8 cellular contexts compared by ENCODE assay signal in genomic region chr2:3728104-3729054, GRCh38. TPM values are rescaled to one million over a fixed set of nuclear protein-coding genes. Genes with fewer than 3 reads are reported as not detected.
DNase-seq lines count a peak whose midpoint lies in the region; ATAC-seq and TF ChIP-seq lines count a peak whose summit lies in the region.

No MANE protein-coding gene starts in this region.

- no peak overlapping the region for H2AFZ ChIP-seq in osteoblast (ENCODE audit: low read length)

- no peaks in the 10 kb centered on the region for H3K9me3 ChIP-seq in osteoblast (ENCODE audit: low read depth, low read length)

- TF ChIP-seq CTCF in GM06990 (IDR thresholded peaks at IDR 0.05; ENCODE audit: insufficient read depth, low read length, poor library complexity, severe bottlenecking) = peak; percentile 57
- TF ChIP-seq CTCF in epithelial cell of proximal tubule (conservative IDR thresholded peaks at IDR 0.05; ENCODE audit: low read depth, low read length) = peak; percentile 44
- TF ChIP-seq CTCF in osteoblast (IDR thresholded peaks at IDR 0.05; ENCODE audit: extremely low read depth, low read depth, low read length) = peak; percentile 58

- H3K4me3 ChIP-seq in GM06990 (replicated peaks; ENCODE audit: low read depth, low read length) (no peak overlapping the region), epithelial cell of proximal tubule (ENCODE audit: low read depth, low read length) (no peak overlapping the region), osteoblast (ENCODE audit: insufficient read depth, low read length) (no peak overlapping the region)
- H3K4me3 ChIP-seq in Jurkat, Clone E6-1 (ENCODE audit: low read length) = no peak overlapping the region

- peak overlapping the region; percentile 12 for H3K4me2 ChIP-seq in osteoblast (ENCODE audit: insufficient read depth, low read length)

- no peak overlapping the region for H3K27ac ChIP-seq in osteoblast (ENCODE audit: low read depth, low read length)

- H3K27me3 ChIP-seq in GM06990 (replicated peaks; ENCODE audit: control insufficient read depth, insufficient read depth, low read length) = no peaks in the 10 kb centered on the region; the same call in none of the 2 replicates
- H3K27me3 ChIP-seq in osteoblast (ENCODE audit: insufficient read depth, low read length) = no peaks in the 10 kb centered on the region

- DNase-seq in GM06990 (ENCODE audit: extremely low read depth, insufficient read length) (no peak), RPMI7951 (ENCODE audit: low read depth) (peak; percentile 45), epithelial cell of proximal tubule (ENCODE audit: low read depth) (no peak), osteoblast (ENCODE audit: insufficient read length, low spot score, missing footprints) (peak; percentile 90), NCI-H226 (no peak)
- peak; percentile 32 for DNase-seq in Jurkat, Clone E6-1 (ENCODE audit: low read depth, low spot score)

- H3K36me3 ChIP-seq in GM06990 (ENCODE audit: control insufficient read depth, insufficient read depth, low read length) (no peaks in the 10 kb centered on the region), osteoblast (ENCODE audit: insufficient read depth, low read length) (no peaks in the 10 kb centered on the region)

- no peaks in the 10 kb centered on the region for H4K20me1 ChIP-seq in osteoblast (ENCODE audit: insufficient read depth, low read length)

- H3K79me2 ChIP-seq in osteoblast (ENCODE audit: insufficient read depth, low read length) = no peaks in the 10 kb centered on the region

- no peak for ATAC-seq in HG03135 (IDR thresholded peaks at IDR 0.05; ENCODE audit: unreplicated experiment)
- ATAC-seq in GM18873 (IDR thresholded peaks at IDR 0.05; ENCODE audit: low FRiP score, unreplicated experiment) = no peak

- H3K4me1 ChIP-seq in osteoblast (ENCODE audit: insufficient read depth, low read length) = no peaks in the 10 kb centered on the region

RNA-seq across cellular contexts. Expression of gene DCDC2C, which starts 25.0 kb away (rescaled TPM):
- polyA plus RNA-seq in Jurkat, Clone E6-1 (2012; ENCODE audit: insufficient read depth, insufficient read length) = not detected
- not detected in 2 replicates for total RNA-seq in RPMI7951 (2014; rRNA removed; shearing (Covaris generic))
- total RNA-seq in epithelial cell of proximal tubule (not detected in 2 replicates), osteoblast (not detected in 2 replicates)

Comparison
In these comparisons a context has a peak if more than half of its experiments do, and no peak if none do; other contexts are left out.
1. DNase-seq: peak in Jurkat, Clone E6-1 (single experiment), RPMI7951 (single experiment) and osteoblast (single experiment); none in GM06990 (single experiment), epithelial cell of proximal tubule (single experiment) and NCI-H226 (single experiment).
2. Peak in every context shown above with its lines, with median percentiles within 50 percentile points of each other: CTCF ChIP-seq.